1 cellular context compared by ENCODE assay signal in the genomic region with DNA sequence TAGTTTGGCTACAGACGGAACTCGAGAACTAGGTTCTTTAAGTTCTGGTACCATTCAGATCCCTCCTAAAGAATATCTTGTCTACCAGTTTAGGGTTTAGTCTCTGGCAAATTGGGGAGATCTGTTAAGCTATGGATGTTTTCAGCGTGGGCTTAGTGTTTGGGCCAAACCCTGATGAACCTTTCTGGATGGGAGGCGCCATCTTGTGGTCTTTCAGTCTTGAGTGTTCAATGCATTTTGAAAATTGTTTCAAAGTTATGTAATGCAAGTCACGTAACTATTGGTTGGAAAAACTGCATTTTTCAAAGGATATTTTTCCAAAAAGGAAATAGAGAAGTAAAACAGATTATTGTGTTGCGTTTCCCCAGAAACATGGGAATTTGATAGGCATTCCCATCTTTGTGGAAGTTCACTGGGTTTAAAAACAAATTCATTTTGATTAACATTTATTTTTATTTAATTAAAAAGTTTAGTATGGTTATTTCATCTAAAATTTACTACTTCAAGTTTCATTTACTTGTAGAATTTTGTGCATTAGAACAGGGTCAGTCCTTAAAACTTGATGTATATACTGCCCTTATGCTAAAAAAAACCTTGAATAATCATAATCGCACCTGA.
TF ChIP-seq lines count a peak whose summit lies in the region.

No MANE protein-coding gene starts in this region.

TF ChIP-seq in GM23338, 12 proteins besides CTCF, POLR2A, EP300 and RAD21 (continued from another document):
- TF ChIP-seq, protein P1, sequence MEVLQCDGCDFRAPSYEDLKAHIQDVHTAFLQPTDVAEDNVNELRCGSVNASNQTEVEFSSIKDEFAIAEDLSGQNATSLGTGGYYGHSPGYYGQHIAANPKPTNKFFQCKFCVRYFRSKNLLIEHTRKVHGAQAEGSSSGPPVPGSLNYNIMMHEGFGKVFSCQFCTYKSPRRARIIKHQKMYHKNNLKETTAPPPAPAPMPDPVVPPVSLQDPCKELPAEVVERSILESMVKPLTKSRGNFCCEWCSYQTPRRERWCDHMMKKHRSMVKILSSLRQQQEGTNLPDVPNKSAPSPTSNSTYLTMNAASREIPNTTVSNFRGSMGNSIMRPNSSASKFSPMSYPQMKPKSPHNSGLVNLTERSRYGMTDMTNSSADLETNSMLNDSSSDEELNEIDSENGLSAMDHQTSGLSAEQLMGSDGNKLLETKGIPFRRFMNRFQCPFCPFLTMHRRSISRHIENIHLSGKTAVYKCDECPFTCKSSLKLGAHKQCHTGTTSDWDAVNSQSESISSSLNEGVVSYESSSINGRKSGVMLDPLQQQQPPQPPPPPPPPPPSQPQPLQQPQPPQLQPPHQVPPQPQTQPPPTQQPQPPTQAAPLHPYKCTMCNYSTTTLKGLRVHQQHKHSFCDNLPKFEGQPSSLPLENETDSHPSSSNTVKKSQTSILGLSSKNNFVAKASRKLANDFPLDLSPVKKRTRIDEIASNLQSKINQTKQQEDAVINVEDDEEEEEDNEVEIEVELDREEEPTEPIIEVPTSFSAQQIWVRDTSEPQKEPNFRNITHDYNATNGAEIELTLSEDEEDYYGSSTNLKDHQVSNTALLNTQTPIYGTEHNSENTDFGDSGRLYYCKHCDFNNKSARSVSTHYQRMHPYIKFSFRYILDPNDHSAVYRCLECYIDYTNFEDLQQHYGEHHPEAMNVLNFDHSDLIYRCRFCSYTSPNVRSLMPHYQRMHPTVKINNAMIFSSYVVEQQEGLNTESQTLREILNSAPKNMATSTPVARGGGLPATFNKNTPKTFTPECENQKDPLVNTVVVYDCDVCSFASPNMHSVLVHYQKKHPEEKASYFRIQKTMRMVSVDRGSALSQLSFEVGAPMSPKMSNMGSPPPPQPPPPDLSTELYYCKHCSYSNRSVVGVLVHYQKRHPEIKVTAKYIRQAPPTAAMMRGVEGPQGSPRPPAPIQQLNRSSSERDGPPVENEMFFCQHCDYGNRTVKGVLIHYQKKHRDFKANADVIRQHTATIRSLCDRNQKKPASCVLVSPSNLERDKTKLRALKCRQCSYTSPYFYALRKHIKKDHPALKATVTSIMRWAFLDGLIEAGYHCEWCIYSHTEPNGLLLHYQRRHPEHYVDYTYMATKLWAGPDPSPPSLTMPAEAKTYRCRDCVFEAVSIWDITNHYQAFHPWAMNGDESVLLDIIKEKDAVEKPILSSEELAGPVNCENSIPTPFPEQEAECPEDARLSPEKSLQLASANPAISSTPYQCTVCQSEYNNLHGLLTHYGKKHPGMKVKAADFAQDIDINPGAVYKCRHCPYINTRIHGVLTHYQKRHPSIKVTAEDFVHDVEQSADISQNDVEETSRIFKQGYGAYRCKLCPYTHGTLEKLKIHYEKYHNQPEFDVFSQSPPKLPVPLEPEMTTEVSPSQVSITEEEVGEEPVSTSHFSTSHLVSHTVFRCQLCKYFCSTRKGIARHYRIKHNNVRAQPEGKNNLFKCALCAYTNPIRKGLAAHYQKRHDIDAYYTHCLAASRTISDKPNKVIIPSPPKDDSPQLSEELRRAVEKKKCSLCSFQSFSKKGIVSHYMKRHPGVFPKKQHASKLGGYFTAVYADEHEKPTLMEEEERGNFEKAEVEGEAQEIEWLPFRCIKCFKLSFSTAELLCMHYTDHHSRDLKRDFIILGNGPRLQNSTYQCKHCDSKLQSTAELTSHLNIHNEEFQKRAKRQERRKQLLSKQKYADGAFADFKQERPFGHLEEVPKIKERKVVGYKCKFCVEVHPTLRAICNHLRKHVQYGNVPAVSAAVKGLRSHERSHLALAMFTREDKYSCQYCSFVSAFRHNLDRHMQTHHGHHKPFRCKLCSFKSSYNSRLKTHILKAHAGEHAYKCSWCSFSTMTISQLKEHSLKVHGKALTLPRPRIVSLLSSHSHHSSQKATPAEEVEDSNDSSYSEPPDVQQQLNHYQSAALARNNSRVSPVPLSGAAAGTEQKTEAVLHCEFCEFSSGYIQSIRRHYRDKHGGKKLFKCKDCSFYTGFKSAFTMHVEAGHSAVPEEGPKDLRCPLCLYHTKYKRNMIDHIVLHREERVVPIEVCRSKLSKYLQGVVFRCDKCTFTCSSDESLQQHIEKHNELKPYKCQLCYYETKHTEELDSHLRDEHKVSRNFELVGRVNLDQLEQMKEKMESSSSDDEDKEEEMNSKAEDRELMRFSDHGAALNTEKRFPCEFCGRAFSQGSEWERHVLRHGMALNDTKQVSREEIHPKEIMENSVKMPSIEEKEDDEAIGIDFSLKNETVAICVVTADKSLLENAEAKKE (CRISPR knock-in tag; IDR thresholded peaks at IDR 0.05) = no peak
